In genomic region chr9:26951794-26952193, GRCh38 we compare ENCODE assay signal across 25 cellular contexts. TPM values are rescaled to one million over a fixed set of nuclear protein-coding genes. Genes with fewer than 3 reads are reported as not detected.
"Had no signal": no experiment of that assay in that cellular context is flagged by ENCODE, and none has a peak within 500 bp of the region (broad histone marks: within the 10 kb centered on the region; RNA-seq: fewer than 3 reads in every experiment).

No MANE protein-coding gene starts in this region.

- H3K4me3 ChIP-seq: MG63, SJSA1, SK-N-MC had no signal

- FAIRE-seq: HTR-8/SVneo, RCC 7860 had no signal

- H3K9me3 ChIP-seq: MG63, SJSA1 had no signal

- H3K27ac ChIP-seq: HL-60, SJSA1, SK-N-MC had no signal

- H3K27me3 ChIP-seq: MG63, SJSA1 had no signal

- H3K36me3 ChIP-seq: MG63 had no signal

- DNase-seq: KBM-7, MG63, NCI-H1092, NCI-H1105 treated with DMSO at 0.1 percent for 48 hours, NCI-H1436, NCI-H187, NCI-H2029, NCI-H2081 treated with DMSO at 0.1 percent for 48 hours, NCI-H2171, NCI-H226, NCI-H446, NCI-H510A, NCI-H524 treated with DMSO at 0.1 percent for 48 hours, NCI-H69, NCI-H774, Right ventricle myocardium superior, RPMI8226, SIG-M5 had no signal

RNA-seq across cellular contexts. Expression of gene LRRC19, which starts 53.7 kb away (rescaled TPM):
- total RNA-seq: LHCN-M2, Right ventricle myocardium superior, SJSA1 had no signal
- polyA plus RNA-seq: IgD-negative memory B cell had no signal
